In genomic region chr19:2457394-2458037, GRCh38 we compare ENCODE assay signal across 9 cellular contexts. TPM values are rescaled to one million over a fixed set of nuclear protein-coding genes. Genes with fewer than 3 reads are reported as not detected.
DNase-seq lines count a peak whose midpoint lies in the region; ATAC-seq, FAIRE-seq and TF ChIP-seq lines count a peak whose summit lies in the region.
"Had no signal": no experiment of that assay in that cellular context is flagged by ENCODE, and none has a peak within 500 bp of the region (broad histone marks: within the 10 kb centered on the region; RNA-seq: fewer than 3 reads in every experiment).

No MANE protein-coding gene starts in this region.

- H3K36me3 Mint-ChIP-seq in CD8-positive, alpha-beta T cell: no peaks in the 10 kb centered on the region

- H3K4me3 Mint-ChIP-seq in CD8-positive, alpha-beta T cell: peak overlapping the region; percentile 83

- no peaks in the 10 kb centered on the region for H3K9me3 ChIP-seq in CD8-positive, alpha-beta T cell (ENCODE audit: low read length)
- H3K9me3 ChIP-seq in OCI-LY3 (ENCODE audit: insufficient read depth, low read length) (no peaks in the 10 kb centered on the region), endothelial cell of umbilical vein (replicated peaks; ENCODE audit: control insufficient read depth, insufficient read depth, low read length) (no peaks in the 10 kb centered on the region), ovary (no peaks in the 10 kb centered on the region)

- H3K27ac ChIP-seq in CD8-positive, alpha-beta T cell (ENCODE audit: low read depth, low read length): peak overlapping the region; percentile 39
- H3K27ac ChIP-seq in OCI-LY3 (ENCODE audit: low read length) (peak overlapping the region; percentile 50), endothelial cell of umbilical vein (ENCODE audit: insufficient read depth, low read depth, low read length) (peak overlapping the region; percentile 79), ovary (peak overlapping the region in 1 of 2 donors; percentile 52)

- intact Hi-C loops in CD8-positive, alpha-beta T cell (cut with DNase I, micrococcal nuclease): loop anchor here (1.0 to 5.0 kb wide), 10 partner anchors 17 to 1305 kb away; partner anchors contain the start of genes LSM7 (in 2 of the 2), SPPL2B (in 2 of the 2), TIMM13 (in 2 of the 2) and AP3D1 (in 1 of the 2)
- intact Hi-C loops in endothelial cell of umbilical vein (cut with micrococcal nuclease) (loop anchor here (1.0 kb wide), 1 partner anchor 30 kb away; the partner anchor contains the start of gene TIMM13), ovary (cut with DNase I) (no loop called here)

- peak overlapping the region; percentile 53 for H3K4me3 ChIP-seq in CD8-positive, alpha-beta T cell (ENCODE audit: low read depth, low read length)
- H3K4me3 ChIP-seq in OCI-LY3 (ENCODE audit: low read length) (peak overlapping the region; percentile 74), endothelial cell of umbilical vein (replicated peaks in 1 of 3; ENCODE audit: insufficient read depth in 1 of 3, low read depth in 1 of 3, low read length in 3 of 3) (peak overlapping the region in 1 of 3 experiments; percentile 69), ovary (peak overlapping the region; percentile 12)

- H3K4me1 Mint-ChIP-seq in CD8-positive, alpha-beta T cell (ENCODE audit: low read depth): peaks cover 18% of the 10 kb centered on the region

- H3K9ac ChIP-seq in OCI-LY3 (ENCODE audit: low read length): peak overlapping the region; percentile 54; the same call in 1 of the 2 replicates
- H3K9ac ChIP-seq in endothelial cell of umbilical vein (replicated peaks; ENCODE audit: extremely low read depth, insufficient read depth, low read length): peak overlapping the region; percentile 66

- WGBS in ovary, 3 donors: 83 to 90% (median 85%) methylated on average over 8 of the region's 8 CpGs

- H4K20me1 ChIP-seq in OCI-LY3 (ENCODE audit: insufficient read depth, low read length): peaks cover 33% of the 10 kb centered on the region
- H4K20me1 ChIP-seq in endothelial cell of umbilical vein (replicated peaks; ENCODE audit: control insufficient read depth, extremely low read depth, insufficient read depth, low read length): no peaks in the 10 kb centered on the region

- POLR2A ChIA-PET in CD8-positive, alpha-beta T cell (lab: Charles Lee): interaction anchor here (0.9 to 4.8 kb wide), 8 partner anchors 19 to 161 kb away, joined by 3 to 43 read pairs (median 3); partner anchors contain the start of genes GADD45B and TIMM13
- POLR2A ChIA-PET in endothelial cell of umbilical vein (lab: Charles Lee): interaction anchor here (0.7 to 1.9 kb wide), 2 partner anchors 19 to 159 kb away, joined by 3 to 18 read pairs; partner anchors contain the start of gene GADD45B

- TF ChIP-seq POLR2A in endothelial cell of umbilical vein (IDR thresholded peaks at IDR 0.05; ENCODE audit: low read depth, low read length): no peak
- no peak for TF ChIP-seq POLR2A in ovary (IDR thresholded peaks at IDR 0.05)

- dilution Hi-C loops in endothelial cell of umbilical vein (cut with MboI; ENCODE audit: extremely low pct_ligation_motif_present, low sequenced_read_pairs): no loop called here

- BruUV-seq in endothelial cell of umbilical vein (replicated peaks; lab: Mats Ljungman, UMichigan): no TSS peak

- no peak for FAIRE-seq in endothelial cell of umbilical vein (lab: Jason Lieb, UNC)

- H3K27me3 ChIP-seq in CD8-positive, alpha-beta T cell (ENCODE audit: insufficient read depth, low read length): no peaks in the 10 kb centered on the region
- H3K27me3 ChIP-seq in OCI-LY3 (ENCODE audit: low read depth, low read length) (no peaks in the 10 kb centered on the region), endothelial cell of umbilical vein (ENCODE audit: control insufficient read depth in 2 of 2, insufficient read depth in 2 of 2, low read length in 2 of 2) (no peaks in the 10 kb centered on the region), ovary (no peaks in the 10 kb centered on the region)

- peaks cover 26% of the 10 kb centered on the region for H3K4me1 ChIP-seq in CD8-positive, alpha-beta T cell (ENCODE audit: insufficient read depth, low read length)
- H3K4me1 ChIP-seq in OCI-LY3 (ENCODE audit: low read length) (peaks cover 38% of the 10 kb centered on the region), endothelial cell of umbilical vein (ENCODE audit: control insufficient read depth, extremely low read depth, insufficient read depth, low read length) (peaks cover 17% of the 10 kb centered on the region), ovary (ENCODE audit: insufficient read depth) (peaks cover 7% of the 10 kb centered on the region)

- H2AFZ ChIP-seq in OCI-LY3 (ENCODE audit: low read depth, low read length) (peak overlapping the region; percentile 97; the same call in 1 of the 2 replicates), endothelial cell of umbilical vein (ENCODE audit: low read depth, low read length) (peak overlapping the region; percentile 88)

- ATAC-seq in CD8-positive, alpha-beta T cell: no peak
- no peak for ATAC-seq in HG03139 (IDR thresholded peaks at IDR 0.05; ENCODE audit: unreplicated experiment)
- no peak for ATAC-seq in GM21737 (IDR thresholded peaks at IDR 0.05; ENCODE audit: unreplicated experiment)

- H3K9me3 Mint-ChIP-seq in CD8-positive, alpha-beta T cell: no peaks in the 10 kb centered on the region

- CTCF ChIA-PET in CD8-positive, alpha-beta T cell (lab: Charles Lee): interaction anchor here (1.4 to 1.7 kb wide), 3 partner anchors 16 to 154 kb away, joined by 4 to 7 read pairs (median 4); no protein-coding TSS in a partner anchor
- CTCF ChIA-PET in endothelial cell of umbilical vein (lab: Charles Lee): interaction anchor here (0.7 to 3.7 kb wide), 8 partner anchors 8 to 301 kb away, joined by 3 to 27 read pairs (median 4); partner anchors contain the start of gene GADD45B

- H3K9me1 ChIP-seq in endothelial cell of umbilical vein (replicated peaks; ENCODE audit: control insufficient read depth, extremely low read depth, insufficient read depth, low read length): no peaks in the 10 kb centered on the region

- peak overlapping the region; percentile 72 for H3K4me2 ChIP-seq in OCI-LY3 (ENCODE audit: low read length)
- peak overlapping the region; percentile 49 for H3K4me2 ChIP-seq in endothelial cell of umbilical vein (ENCODE audit: insufficient read depth, low read length)

- TF ChIP-seq EP300 in ovary (IDR thresholded peaks at IDR 0.05): no peak

- peaks cover 48% of the 10 kb centered on the region for H3K79me2 ChIP-seq in OCI-LY3 (ENCODE audit: low read length)
- peaks cover 45% of the 10 kb centered on the region for H3K79me2 ChIP-seq in endothelial cell of umbilical vein (ENCODE audit: control insufficient read depth, insufficient read depth, low read length)

- H3K27me3 Mint-ChIP-seq in CD8-positive, alpha-beta T cell (ENCODE audit: low read depth): no peaks in the 10 kb centered on the region

- H3K27ac Mint-ChIP-seq in CD8-positive, alpha-beta T cell: peak overlapping the region; percentile 91

- no peak for TF ChIP-seq CTCF in CD8-positive, alpha-beta T cell (IDR thresholded peaks at IDR 0.05)
- TF ChIP-seq CTCF in OCI-LY3 (IDR thresholded peaks at IDR 0.05; ENCODE audit: low read depth, low read length) (no peak), endothelial cell of umbilical vein (IDR thresholded peaks at IDR 0.05; ENCODE audit: extremely low read depth in 1 of 2, insufficient read depth in 1 of 2, low read depth in 1 of 2, low read length in 2 of 2) (no peak), ovary (IDR thresholded peaks at IDR 0.05) (no peak)

- no peaks in the 10 kb centered on the region for H3K36me3 ChIP-seq in CD8-positive, alpha-beta T cell (ENCODE audit: insufficient read depth, low read length)
- H3K36me3 ChIP-seq in OCI-LY3 (replicated peaks; ENCODE audit: low read depth, low read length) (peaks cover 10% of the 10 kb centered on the region), endothelial cell of umbilical vein (ENCODE audit: control insufficient read depth in 2 of 2, extremely low read depth in 1 of 2, insufficient read depth in 2 of 2, low read length in 2 of 2) (no peaks in the 10 kb centered on the region), ovary (no peaks in the 10 kb centered on the region)

- no peak for DNase-seq in CD8-positive, alpha-beta T cell
- no peak for DNase-seq in endothelial cell of umbilical vein (ENCODE audit: low read depth, low spot score)
- no peak for DNase-seq in ovary
- DNase-seq in dermis blood vessel endothelial cell: no peak
- DNase-seq in NCI-H2196 (lab: John Stamatoyannopoulos, UW; ENCODE audit: unreplicated experiment): no peak
- DNase-seq: cortex of kidney had no signal

RNA-seq across cellular contexts. Expression of gene LMNB2, which starts 0.8 kb away (rescaled TPM):
- total RNA-seq in CD8-positive, alpha-beta T cell: 10 to 100 TPM; 13.5 to 15.9 TPM
- total RNA-seq in endothelial cell of umbilical vein (147 and 153 TPM in 2 replicates), ovary (10 to 100 TPM in 6 of 7 donors, 1 to 10 TPM in 1; 8.0 to 40.9 (median 25.6) TPM), dermis blood vessel endothelial cell (57.3 and 179 TPM in 2 replicates)
- polyA plus RNA-seq in endothelial cell of umbilical vein (176 and 203 TPM in 2 replicates), ovary (10 to 100 TPM; 15.3 to 17.4 TPM)
- polyA plus RNA-seq in endothelial cell of umbilical vein (2011; cell fraction: cytosol; rRNA removed): 120 and 155 TPM in 2 replicates
- polyA plus RNA-seq in endothelial cell of umbilical vein (2011; cell fraction: nucleus; rRNA removed): 93.4 and 108 TPM in 2 replicates
- 104 and 106 TPM in 2 replicates for polyA plus RNA-seq in endothelial cell of umbilical vein (2012)
- 116 and 121 TPM in 2 replicates for polyA minus RNA-seq in endothelial cell of umbilical vein
- 46.2 TPM for polyA minus RNA-seq in endothelial cell of umbilical vein (2011; cell fraction: cytosol; rRNA and poly(A)+ RNA removed)
- polyA minus RNA-seq in endothelial cell of umbilical vein (2011; cell fraction: nucleus; rRNA and poly(A)+ RNA removed): 22.7 and 25.8 TPM in 2 replicates

RNA-seq across cellular contexts. Expression of gene GADD45B, which starts 18.4 kb away (rescaled TPM):
- total RNA-seq in CD8-positive, alpha-beta T cell: 100 to 1,000 TPM; 441 to 446 TPM
- 61.3 and 75.9 TPM in 2 replicates for total RNA-seq in endothelial cell of umbilical vein
- 249 and 267 TPM in 2 replicates for polyA plus RNA-seq in endothelial cell of umbilical vein
- polyA plus RNA-seq in endothelial cell of umbilical vein (2011; cell fraction: cytosol; rRNA removed): 162 and 222 TPM in 2 replicates
- polyA plus RNA-seq in endothelial cell of umbilical vein (2011; cell fraction: nucleus; rRNA removed): 291 and 446 TPM in 2 replicates
- polyA plus RNA-seq in endothelial cell of umbilical vein (2012): 38.1 and 69.3 TPM in 2 replicates
- 101 and 128 TPM in 2 replicates for polyA minus RNA-seq in endothelial cell of umbilical vein
- polyA minus RNA-seq in endothelial cell of umbilical vein (2011; cell fraction: cytosol; rRNA and poly(A)+ RNA removed): 61.3 TPM
- polyA minus RNA-seq in endothelial cell of umbilical vein (2011; cell fraction: nucleus; rRNA and poly(A)+ RNA removed): 110 and 238 TPM in 2 replicates
- total RNA-seq in ovary: 100 to 1,000 TPM in 2 of 7 donors, 10 to 100 TPM in 5; 47.0 to 414 (median 73.9) TPM
- 100 to 1,000 TPM in 1 of 2 donors, 10 to 100 TPM in 1; 17.8 to 120 TPM for polyA plus RNA-seq in ovary
- total RNA-seq in dermis blood vessel endothelial cell: 53.4 and 114 TPM in 2 replicates

RNA-seq across cellular contexts. Expression of gene TIMM13, which starts 30.1 kb away (rescaled TPM):
- total RNA-seq in CD8-positive, alpha-beta T cell: 10 to 100 TPM; 21.5 to 24.4 TPM
- total RNA-seq in endothelial cell of umbilical vein: 148 and 160 TPM in 2 replicates
- 154 and 217 TPM in 2 replicates for polyA plus RNA-seq in endothelial cell of umbilical vein
- polyA plus RNA-seq in endothelial cell of umbilical vein (2011; cell fraction: cytosol; rRNA removed): 66.4 and 92.1 TPM in 2 replicates
- 25.2 and 31.1 TPM in 2 replicates for polyA plus RNA-seq in endothelial cell of umbilical vein (2011; cell fraction: nucleus; rRNA removed)
- polyA plus RNA-seq in endothelial cell of umbilical vein (2012): 78.7 and 130 TPM in 2 replicates
- polyA minus RNA-seq in endothelial cell of umbilical vein: 17.0 and 23.7 TPM in 2 replicates
- polyA minus RNA-seq in endothelial cell of umbilical vein (2011; cell fraction: cytosol; rRNA and poly(A)+ RNA removed): 63.0 TPM
- 9.9 and 17.0 TPM in 2 replicates for polyA minus RNA-seq in endothelial cell of umbilical vein (2011; cell fraction: nucleus; rRNA and poly(A)+ RNA removed)
- 10 to 100 TPM; 19.3 to 72.3 (median 61.6) TPM for total RNA-seq in ovary
- 10 to 100 TPM in 1 of 2 donors, 1 to 10 TPM in 1; 2.7 to 46.1 TPM for polyA plus RNA-seq in ovary
- total RNA-seq in dermis blood vessel endothelial cell: 48.3 and 53.5 TPM in 2 replicates

Comparison
In these comparisons a context has a peak if more than half of its experiments do, and no peak if none do; other contexts are left out.
1. intact Hi-C loops: an anchor here in CD8-positive, alpha-beta T cell (1.0 to 5.0 kb wide) and endothelial cell of umbilical vein (1.0 kb wide); none called in ovary.